ENCODE assay signal across 17 cellular contexts in genomic region chr10:70879244-70879643, GRCh38. TPM values are rescaled to one million over a fixed set of nuclear protein-coding genes. Genes with fewer than 3 reads are reported as not detected.
DNase-seq lines count a peak whose midpoint lies in the region; ATAC-seq and TF ChIP-seq lines count a peak whose summit lies in the region.
"Had no signal": no experiment of that assay in that cellular context is flagged by ENCODE, and none has a peak within 500 bp of the region (broad histone marks: within the 10 kb centered on the region; RNA-seq: fewer than 3 reads in every experiment).

No MANE protein-coding gene starts in this region.

- ATAC-seq in WTC11, result no peak
- no peak for ATAC-seq in naive thymus-derived CD4-positive, alpha-beta T cell

- H3K27ac ChIP-seq in cardiac muscle cell, result peak overlapping the region; percentile 47
- no peak overlapping the region for H3K27ac ChIP-seq in left ventricle myocardium inferior (replicated peaks)
- no peak overlapping the region for H3K27ac ChIP-seq in naive thymus-derived CD4-positive, alpha-beta T cell (ENCODE audit: low read depth, low read length)
- H3K27ac ChIP-seq: ascending aorta, KMS-11, skin epidermis, tibial nerve had no signal

- H3K4me3 ChIP-seq in cardiac muscle cell, result no peak overlapping the region
- H3K4me3 ChIP-seq in left ventricle myocardium inferior, result no peak overlapping the region
- no peak overlapping the region for H3K4me3 ChIP-seq in naive thymus-derived CD4-positive, alpha-beta T cell (ENCODE audit: low read length)
- H3K4me3 ChIP-seq: ascending aorta, GM12878, skin epidermis, tibial nerve had no signal

- peaks cover 46% of the 10 kb centered on the region for H3K36me3 Mint-ChIP-seq in WTC11
- H3K36me3 Mint-ChIP-seq in naive thymus-derived CD4-positive, alpha-beta T cell, result peaks cover 0 to 39% (median 6%) of the 10 kb centered on the region in 5 donors

- H3K27me3 ChIP-seq in cardiac muscle cell, result no peaks in the 10 kb centered on the region
- H3K27me3 ChIP-seq in left ventricle myocardium inferior (ENCODE audit: low read depth), result no peaks in the 10 kb centered on the region
- H3K27me3 ChIP-seq in naive thymus-derived CD4-positive, alpha-beta T cell (ENCODE audit: control insufficient read depth in 2 of 2, insufficient read depth in 2 of 2, low read length in 2 of 2), result no peaks in the 10 kb centered on the region
- H3K27me3 ChIP-seq: ascending aorta, tibial nerve had no signal

- no peak for TF ChIP-seq CTCF in cardiac muscle cell (IDR thresholded peaks at IDR 0.05; ENCODE audit: low read depth, low read length)
- no peak for TF ChIP-seq CTCF in left ventricle myocardium inferior (IDR thresholded peaks at IDR 0.05; ENCODE audit: borderline replicate concordance)
- no peak for TF ChIP-seq CTCF in WTC11 (IDR thresholded peaks at IDR 0.05)

- no peaks in the 10 kb centered on the region for H3K9me3 Mint-ChIP-seq in WTC11
- no peaks in the 10 kb centered on the region for H3K9me3 Mint-ChIP-seq in naive thymus-derived CD4-positive, alpha-beta T cell
- H3K9me3 Mint-ChIP-seq: CD4-positive, alpha-beta T cell; mesothelial cell of epicardium had no signal

- peaks cover 15% of the 10 kb centered on the region for H3K4me1 Mint-ChIP-seq in WTC11
- H3K4me1 Mint-ChIP-seq in naive thymus-derived CD4-positive, alpha-beta T cell, result peaks cover 0 to 8% (median 3%) of the 10 kb centered on the region in 7 donors
- H3K4me1 Mint-ChIP-seq: mesothelial cell of epicardium had no signal

- peaks cover 33% of the 10 kb centered on the region for H3K36me3 ChIP-seq in cardiac muscle cell
- H3K36me3 ChIP-seq in left ventricle myocardium inferior, result peaks cover 51% of the 10 kb centered on the region
- peaks cover 0 to 37% (median 0%) of the 10 kb centered on the region in 3 experiments for H3K36me3 ChIP-seq in naive thymus-derived CD4-positive, alpha-beta T cell (ENCODE audit: control insufficient read depth in 2 of 3, insufficient read depth in 3 of 3, low read length in 3 of 3)

- CTCF ChIA-PET in WTC11 (lab: Charles Lee), result interaction anchor here (1.3 kb wide), 1 partner anchor 59 kb away, joined by 3 read pairs; no protein-coding TSS in a partner anchor
- CTCF ChIA-PET in naive thymus-derived CD4-positive, alpha-beta T cell (lab: Charles Lee), result interaction anchor here (0.6 to 3.0 kb wide), 4 partner anchors 9 to 1177 kb away, joined by 3 to 17 read pairs (median 5); partner anchors contain the start of gene PCBD1

- H3K27ac Mint-ChIP-seq in WTC11, result peak overlapping the region; percentile 44
- no peak overlapping the region for H3K27ac Mint-ChIP-seq in naive thymus-derived CD4-positive, alpha-beta T cell
- H3K27ac Mint-ChIP-seq: CD4-positive, alpha-beta T cell; mesothelial cell of epicardium; progenitor cell of endocrine pancreas had no signal

- POLR2A ChIA-PET in WTC11 (lab: Charles Lee), result no interaction called here
- POLR2A ChIA-PET in naive thymus-derived CD4-positive, alpha-beta T cell (lab: Charles Lee), result no interaction called here

- no peaks in the 10 kb centered on the region for H3K27me3 Mint-ChIP-seq in WTC11 (ENCODE audit: low read depth)
- no peaks in the 10 kb centered on the region for H3K27me3 Mint-ChIP-seq in naive thymus-derived CD4-positive, alpha-beta T cell
- H3K27me3 Mint-ChIP-seq: CD4-positive, alpha-beta T cell; progenitor cell of endocrine pancreas had no signal

- H3K4me3 Mint-ChIP-seq in WTC11, result no peak overlapping the region
- no peak overlapping the region for H3K4me3 Mint-ChIP-seq in naive thymus-derived CD4-positive, alpha-beta T cell
- H3K4me3 Mint-ChIP-seq: CD4-positive, alpha-beta T cell; mesothelial cell of epicardium had no signal

- H3K9me3 ChIP-seq in cardiac muscle cell (ENCODE audit: low read depth), result no peaks in the 10 kb centered on the region
- H3K9me3 ChIP-seq in left ventricle myocardium inferior (replicated peaks), result no peaks in the 10 kb centered on the region
- H3K9me3 ChIP-seq in naive thymus-derived CD4-positive, alpha-beta T cell (ENCODE audit: control insufficient read depth in 2 of 3, low read length in 3 of 3), result no peaks in the 10 kb centered on the region
- H3K9me3 ChIP-seq: ascending aorta, tibial nerve had no signal

- intact Hi-C loops in left ventricle myocardium inferior (cut with micrococcal nuclease), result loop anchor here (5.0 kb wide), 1 partner anchor 62 kb away; the partner anchor contains the start of gene SGPL1
- intact Hi-C loops in naive thymus-derived CD4-positive, alpha-beta T cell (cut with micrococcal nuclease), result no loop called here

- H3K4me1 ChIP-seq in cardiac muscle cell (ENCODE audit: low read depth) (no peaks in the 10 kb centered on the region), left ventricle myocardium inferior (peaks cover 8% of the 10 kb centered on the region)
- no peaks in the 10 kb centered on the region for H3K4me1 ChIP-seq in naive thymus-derived CD4-positive, alpha-beta T cell (ENCODE audit: control insufficient read depth in 2 of 2, insufficient read depth in 2 of 2, low read length in 2 of 2)
- H3K4me1 ChIP-seq: ascending aorta, tibial nerve had no signal

- no peak for DNase-seq in cardiac muscle cell (ENCODE audit: low read depth in 1 of 2, low spot score in 1 of 2)
- no peak for DNase-seq in left ventricle myocardium inferior
- no peak for DNase-seq in WTC11 (ENCODE audit: low spot score)
- peak; percentile 43 for DNase-seq in kidney tubule cell (ENCODE audit: low spot score)
- DNase-seq in naive thymus-derived CD4-positive, alpha-beta T cell, result no peak
- DNase-seq in NCI-H82 (lab: John Stamatoyannopoulos, UW), result no peak
- DNase-seq in GM19240 (ENCODE audit: insufficient read length, low spot score), result no peak
- DNase-seq in SHP77 treated with DMSO at 0.1 percent for 48 hours (lab: John Stamatoyannopoulos, UW), result no peak
- DNase-seq: NCI-H2081 treated with DMSO at 0.1 percent for 48 hours had no signal

TF ChIP-seq in WTC11, 78 proteins besides CTCF, POLR2A, EP300 and RAD21:
- TF ChIP-seq FOXJ3 (CRISPR knock-in tag; IDR thresholded peaks at IDR 0.05; ENCODE audit: borderline replicate concordance) (no peak), SMAD3 (CRISPR knock-in tag; IDR thresholded peaks at IDR 0.05; ENCODE audit: borderline replicate concordance) (no peak), E2F5 (CRISPR knock-in tag; IDR thresholded peaks at IDR 0.05) (no peak), ZNF423 (CRISPR knock-in tag; IDR thresholded peaks at IDR 0.05) (no peak), PREB (CRISPR knock-in tag; IDR thresholded peaks at IDR 0.05; ENCODE audit: borderline replicate concordance) (no peak), MAX (CRISPR knock-in tag; IDR thresholded peaks at IDR 0.05) (no peak), ZNF396 (CRISPR knock-in tag; IDR thresholded peaks at IDR 0.05; ENCODE audit: borderline replicate concordance) (no peak), SP1 (CRISPR knock-in tag; conservative IDR thresholded peaks at IDR 0.05) (no peak), STAT6 (CRISPR knock-in tag; conservative IDR thresholded peaks at IDR 0.05; ENCODE audit: low read depth) (no peak)

RNA-seq across cellular contexts. Expression of gene PCBD1, which starts 9.1 kb away (rescaled TPM):
- 145 and 174 TPM in 2 replicates for total RNA-seq in cardiac muscle cell
- 222 and 264 TPM in 2 replicates for polyA plus RNA-seq in cardiac muscle cell
- total RNA-seq in left ventricle myocardium inferior, result 123 TPM
- 32.5 to 44.2 TPM (median 41.8 TPM) in 3 replicates for total RNA-seq in WTC11 (2021)
- 10 to 100 TPM in 2 of 5 experiments, 1 to 10 TPM in 3; 4.5 to 29.8 (median 8.3) TPM for total RNA-seq in naive thymus-derived CD4-positive, alpha-beta T cell
- polyA plus RNA-seq in naive thymus-derived CD4-positive, alpha-beta T cell, result 1 to 10 TPM; 6.3 to 7.8 TPM
